ENCODE assay signal across 8 cellular contexts in the genomic region with DNA sequence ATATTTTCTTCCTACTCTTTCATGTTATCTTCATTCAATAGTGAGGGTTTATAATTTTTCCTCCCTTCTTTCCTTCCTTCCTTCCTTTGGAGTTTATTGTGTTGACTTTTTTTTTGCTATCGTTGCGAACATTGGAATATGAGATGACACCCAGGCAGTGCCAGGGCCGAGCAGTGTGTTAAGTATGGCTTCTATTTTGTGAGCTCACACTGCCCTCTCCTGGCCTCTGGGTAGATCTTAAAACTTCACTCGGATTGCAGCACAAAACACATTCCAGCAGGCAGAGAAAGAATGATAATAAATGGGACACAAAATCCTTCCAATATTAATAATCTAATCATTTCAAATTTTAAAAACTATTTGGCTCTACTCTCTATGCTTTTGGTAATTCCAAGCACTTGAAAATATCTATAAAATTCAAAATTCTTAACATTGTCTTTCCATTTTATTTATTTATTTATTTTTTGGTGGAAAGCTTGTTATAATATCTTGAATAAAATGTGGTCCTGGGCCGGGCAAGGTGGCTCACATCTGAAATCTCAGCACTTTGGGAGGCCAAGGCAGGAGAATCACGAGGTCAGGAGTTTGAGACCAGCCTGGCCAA.
DNase-seq lines count a peak whose midpoint lies in the region; ATAC-seq and TF ChIP-seq lines count a peak whose summit lies in the region.

No MANE protein-coding gene starts in this region.

- no peak overlapping the region for H3K4me3 ChIP-seq in ascending aorta

- peaks cover 0 to 4% of the 10 kb centered on the region in 2 donors for H3K4me1 ChIP-seq in ascending aorta

- peak; percentile 64 for DNase-seq in DMS153 (lab: John Stamatoyannopoulos, UW)
- DNase-seq in HCEC 1CT = peak; percentile 66
- peak; percentile 22 for DNase-seq in NCI-H128 (lab: John Stamatoyannopoulos, UW; ENCODE audit: unreplicated experiment)
- DNase-seq in T-helper 2 cell = peak in 4 of 5 experiments; percentile 27 to 77 (median 39)
- peak in 1 of 2 donors; percentile 77 for DNase-seq in ascending aorta (ENCODE audit: low spot score in 2 of 2)
- DNase-seq in hypothalamus (lab: John Stamatoyannopoulos, UW) = peak in 42 of 51 donors; percentile 2 to 84 (median 44)
- peak; percentile 68 for DNase-seq in smooth muscle cell of the brain vasculature (ENCODE audit: low read depth, low spot score)

- H3K9me3 ChIP-seq in ascending aorta = no peaks in the 10 kb centered on the region

- intact Hi-C loops in ascending aorta (cut with DNase I) = loop anchor here (5.0 kb wide), 2 partner anchors 549 to 564 kb away; no protein-coding TSS in a partner anchor

- no peak overlapping the region for H3K27ac ChIP-seq in ascending aorta

- ATAC-seq in GM18511 (IDR thresholded peaks at IDR 0.05; ENCODE audit: unreplicated experiment) = no peak

- H3K27me3 ChIP-seq in ascending aorta = no peaks in the 10 kb centered on the region

- peak; percentile 29 to 53 (median 46) for TF ChIP-seq CTCF in ascending aorta (IDR thresholded peaks at IDR 0.05)

- H3K36me3 ChIP-seq in ascending aorta = no peaks in the 10 kb centered on the region
